ENCODE assay signal across 22 cellular contexts in the genomic region with DNA sequence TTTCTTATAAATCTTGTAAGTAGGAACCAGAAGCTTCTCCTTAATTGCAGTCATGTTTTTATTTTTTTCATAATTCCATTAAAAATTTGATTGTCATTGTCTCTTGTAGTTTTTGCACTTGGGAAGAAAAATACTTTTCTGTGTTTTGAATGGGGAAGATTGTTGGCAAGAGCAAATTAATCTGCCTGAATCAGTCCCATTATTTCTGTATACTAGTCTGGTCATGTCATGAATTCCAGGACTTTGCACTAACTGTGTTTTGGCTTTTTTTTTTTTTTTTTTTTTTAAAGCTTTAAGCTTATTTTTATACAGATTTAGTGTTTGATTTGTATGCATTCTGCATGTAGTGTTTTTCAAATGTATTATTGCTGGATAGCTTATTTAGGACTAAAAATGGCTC.
"Had no signal": no experiment of that assay in that cellular context is flagged by ENCODE, and none has a peak within 500 bp of the region (broad histone marks: within the 10 kb centered on the region; RNA-seq: fewer than 3 reads in every experiment).

No MANE protein-coding gene starts in this region.

- H3K9me3 ChIP-seq: esophagus muscularis mucosa, gastroesophageal sphincter, heart right ventricle, lower lobe of right lung, ovary, right lobe of liver, thoracic aorta, tibial nerve, upper lobe of left lung had no signal

- H3K27me3 ChIP-seq: esophagus muscularis mucosa, gastroesophageal sphincter, heart right ventricle, ovary, right lobe of liver, tibial nerve, upper lobe of left lung had no signal

- FAIRE-seq: small intestine, urothelium cell line had no signal

- ATAC-seq: gastroesophageal sphincter; heart right ventricle; left ventricle myocardium superior; lower lobe of right lung; natural killer cell; right lobe of liver; stimulated activated naive B cell treated with anti-CD40 and anti-IgM and Interleukin-4, amounts not matched to agents 10 μg/mL and 1 μg/mL and 100 μg/mL, for 72 hours had no signal

- H3K36me3 ChIP-seq: ovary had no signal

- DNase-seq: cerebellar nuclear complex; cortex of kidney; effector CD4-positive, alpha-beta T cell; heart right ventricle; hippocampal formation; islet precursor cell; left ventricle myocardium superior; lower lobe of right lung; natural killer cell; occipital lobe; ovary; right lobe of liver; small intestine; stimulated activated CD4-positive, alpha-beta T cell treated with anti-CD3 and anti-CD28 coated beads, Interleukin-15, amount 100 ng/mL, for 24 hours; stimulated activated CD4-positive, alpha-beta T cell treated with anti-CD3 and anti-CD28 coated beads, Interleukin-2, amount 100 ng/mL, for 48 hours; stimulated activated naive B cell treated with anti-CD40 and anti-IgM and Interleukin-4, amounts not matched to agents 10 μg/mL and 1 μg/mL and 100 μg/mL, for 72 hours; upper lobe of left lung had no signal

- H3K4me3 ChIP-seq: esophagus muscularis mucosa, gastroesophageal sphincter, heart right ventricle, lower lobe of right lung, ovary, right lobe of liver, thoracic aorta, tibial nerve, upper lobe of left lung had no signal

- H3K4me1 ChIP-seq: gastroesophageal sphincter, lower lobe of right lung, right lobe of liver, upper lobe of left lung had no signal

- H3K27ac ChIP-seq: esophagus muscularis mucosa, gastroesophageal sphincter, heart right ventricle, lower lobe of right lung, ovary, right lobe of liver, thoracic aorta, tibial nerve, upper lobe of left lung had no signal
